18 cellular contexts compared by ENCODE assay signal in the genomic region with DNA sequence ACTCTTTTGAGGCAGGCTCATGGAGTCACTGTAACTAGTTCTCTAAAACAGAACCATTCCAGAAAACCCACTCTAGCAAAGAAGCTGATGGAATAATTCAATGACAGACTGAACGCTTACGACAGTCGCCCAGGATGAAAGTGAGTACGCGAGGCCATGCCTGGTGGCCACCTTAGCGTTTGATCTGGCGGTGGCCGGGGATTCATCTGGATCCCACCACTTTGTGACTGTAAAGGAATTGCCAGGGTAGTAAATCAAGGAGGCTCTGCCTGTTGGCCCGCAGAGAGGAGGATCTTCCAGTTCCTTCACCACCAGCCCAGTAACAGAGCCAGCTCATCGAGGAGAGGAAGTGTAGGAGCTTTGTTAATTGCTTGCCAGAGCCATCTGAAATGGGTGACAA. TPM values are rescaled to one million over a fixed set of nuclear protein-coding genes. Genes with fewer than 3 reads are reported as not detected.
A peak's percentile ranks its signal among the peaks of the same experiment; 100 is the strongest.
DNase-seq lines count a peak whose midpoint lies in the region; ATAC-seq, FAIRE-seq and TF ChIP-seq lines count a peak whose summit lies in the region.
"Had no signal": no experiment of that assay in that cellular context is flagged by ENCODE, and none has a peak within 500 bp of the region (broad histone marks: within the 10 kb centered on the region; RNA-seq: fewer than 3 reads in every experiment).

No MANE protein-coding gene starts in this region.

- no peaks in the 10 kb centered on the region for H3K9me3 Mint-ChIP-seq in mesothelial cell of epicardium

- no peaks in the 10 kb centered on the region for H3K9me1 ChIP-seq in K562 (ENCODE audit: control insufficient read depth, insufficient read depth, low read length)

- no peak for TF ChIP-seq EP300 in K562 (IDR thresholded peaks at IDR 0.05; ENCODE audit: low read length)
- TF ChIP-seq EP300 in suprapubic skin (IDR thresholded peaks at IDR 0.05), result no peak

- H3K79me1 ChIP-seq in trophoblast cell (ENCODE audit: low read length), result no peaks in the 10 kb centered on the region

- no peaks in the 10 kb centered on the region for H3K4me1 ChIP-seq in Peyer's patch
- peaks cover 2 to 8% of the 10 kb centered on the region in 2 experiments; a peak in 3 of 5 replicates for H3K4me1 ChIP-seq in K562 (replicated peaks in 1 of 2; ENCODE audit: control insufficient read depth in 2 of 2, insufficient read depth in 2 of 2, low read length in 2 of 2)
- peaks cover 4% of the 10 kb centered on the region for H3K4me1 ChIP-seq in suprapubic skin
- no peaks in the 10 kb centered on the region for H3K4me1 ChIP-seq in trophoblast cell (ENCODE audit: control insufficient read depth in 1 of 2, insufficient read depth in 2 of 2, low read length in 2 of 2)

- peak overlapping the region; percentile 36 for H3K27ac Mint-ChIP-seq in mesothelial cell of epicardium

- in situ Hi-C loops in K562 (cut with MboI), result no loop called here

- POLR2A ChIA-PET in K562 (lab: Yijun Ruan, JAX), result interaction anchor here (0.6 kb wide), 1 partner anchor 1235 kb away, joined by 3 read pairs; no protein-coding TSS in a partner anchor

- TF ChIP-seq CTCF in Peyer's patch (IDR thresholded peaks at IDR 0.05), result no peak
- TF ChIP-seq CTCF in K562 (IDR thresholded peaks at IDR 0.05 in 2 of 3, conservative IDR thresholded peaks at IDR 0.05 in 1 of 3; ENCODE audit: insufficient read depth in 2 of 3, low read depth in 1 of 3, low read length in 3 of 3), result no peak
- TF ChIP-seq CTCF in mesothelial cell of epicardium (IDR thresholded peaks at IDR 0.05; ENCODE audit: unreplicated experiment), result no peak
- TF ChIP-seq CTCF in suprapubic skin (IDR thresholded peaks at IDR 0.05), result no peak

- TF ChIP-seq POLR2A in Peyer's patch (IDR thresholded peaks at IDR 0.05), result no peak
- TF ChIP-seq POLR2A in K562 (conservative IDR thresholded peaks at IDR 0.05), result no peak
- TF ChIP-seq POLR2A in suprapubic skin (IDR thresholded peaks at IDR 0.05), result no peak

- H3K4me2 ChIP-seq in K562 (ENCODE audit: insufficient read depth, low read length) (no peak overlapping the region), trophoblast cell (ENCODE audit: low read length) (no peak overlapping the region)

- no peak overlapping the region for H3K9ac ChIP-seq in K562 (ENCODE audit: insufficient read depth in 1 of 2, low read depth in 2 of 2, low read length in 2 of 2)
- no peak overlapping the region for H3K9ac ChIP-seq in trophoblast cell (ENCODE audit: low read length)

- no peak overlapping the region for H3K4ac ChIP-seq in trophoblast cell (ENCODE audit: low read depth, low read length)

- no peak overlapping the region for H4K8ac ChIP-seq in trophoblast cell (ENCODE audit: low read depth, low read length)

- peaks cover 3% of the 10 kb centered on the region; the same call in 1 of the 2 replicates for H4K20me1 ChIP-seq in K562 (replicated peaks; ENCODE audit: control insufficient read depth, insufficient read depth, low read length)

- no peak overlapping the region for H2BK5ac ChIP-seq in trophoblast cell (ENCODE audit: low read depth, low read length, poor library complexity)

- H3K9me3 ChIP-seq in Peyer's patch (no peaks in the 10 kb centered on the region), K562 (replicated peaks; ENCODE audit: control insufficient read depth, insufficient read depth, low read depth, low read length) (no peaks in the 10 kb centered on the region), suprapubic skin (no peaks in the 10 kb centered on the region), trophoblast cell (ENCODE audit: insufficient read depth, low read depth, low read length) (no peaks in the 10 kb centered on the region)

- H3K23ac ChIP-seq in trophoblast cell (ENCODE audit: low read length), result no peak overlapping the region

- H3K27ac ChIP-seq in Peyer's patch (no peak overlapping the region), K562 (ENCODE audit: extremely low read depth, low read depth, low read length) (no peak overlapping the region), suprapubic skin (no peak overlapping the region), trophoblast cell (ENCODE audit: low read depth, low read length) (no peak overlapping the region)
- H3K27ac ChIP-seq: RWPE1 had no signal

- H4K91ac ChIP-seq in trophoblast cell (ENCODE audit: low read depth, low read length), result no peak overlapping the region

- H3K27me3 Mint-ChIP-seq in mesothelial cell of epicardium (ENCODE audit: low read depth), result no peaks in the 10 kb centered on the region

- no peak overlapping the region for H3K14ac ChIP-seq in trophoblast cell (ENCODE audit: low read length)

- no peak for FAIRE-seq in K562 (lab: Jason Lieb, UNC)

- no peak overlapping the region for H2BK12ac ChIP-seq in trophoblast cell (ENCODE audit: low read length)

- no TSS peak for BruUV-seq in K562 (replicated peaks; lab: Mats Ljungman, UMichigan)

- no peak overlapping the region for H4K12ac ChIP-seq in trophoblast cell (ENCODE audit: low read depth, low read length)

- H3K18ac ChIP-seq in trophoblast cell (ENCODE audit: low read length), result no peak overlapping the region

- H3K4me3 ChIP-seq in Peyer's patch (no peak overlapping the region), K562 (no peak overlapping the region), suprapubic skin (no peak overlapping the region), trophoblast cell (ENCODE audit: low read depth, low read length) (no peak overlapping the region)

- peak in 2 of 3 donors; percentile 20 to 28 for DNase-seq in Peyer's patch
- no peak for DNase-seq in K562 (ENCODE audit: extremely low read depth in 1 of 4, low spot score in 3 of 4)
- DNase-seq in mesothelial cell of epicardium (ENCODE audit: low spot score in 2 of 2, unreplicated experiment in 2 of 2), result no peak
- DNase-seq in suprapubic skin (ENCODE audit: low spot score in 2 of 2), result peak; percentile 12 to 29
- no peak for DNase-seq in effector CD8-positive, alpha-beta T cell (lab: John Stamatoyannopoulos, UW)
- DNase-seq in trophoblast cell, result no peak
- DNase-seq: ACHN, DMS79 treated with DMSO at 0.1 percent for 48 hours, GOT3, KBM-7, NCI-H1436, NCI-H1930, NCI-H526, PC-3, SIG-M5 had no signal

- CTCF ChIA-PET in K562 (lab: Yijun Ruan, JAX; ENCODE audit: low intra/inter-chr PET ratio), result no interaction called here

- H3K36me3 ChIP-seq in Peyer's patch, result no peaks in the 10 kb centered on the region
- no peaks in the 10 kb centered on the region for H3K36me3 ChIP-seq in K562 (ENCODE audit: control insufficient read depth, insufficient read depth, low read length)
- no peaks in the 10 kb centered on the region for H3K36me3 ChIP-seq in suprapubic skin
- peaks cover 0 to 5% of the 10 kb centered on the region in 2 experiments for H3K36me3 ChIP-seq in trophoblast cell (ENCODE audit: control insufficient read depth in 1 of 2, insufficient read depth in 2 of 2, low read length in 2 of 2)

- WGBS in K562 (ENCODE audit: insufficient coverage, low coverage, missing lambda C conversion rate), result 6% methylated on average over 10 of the region's 10 CpGs
- 70% methylated on average over 10 of the region's 10 CpGs for WGBS in suprapubic skin
- no CpG with 5 or more reads among the region's 10 CpGs for WGBS in trophoblast cell (ENCODE audit: extremely low coverage, insufficient coverage, insufficient read length)

- ATAC-seq in K562 (no peak), GM21447 (IDR thresholded peaks at IDR 0.05; ENCODE audit: unreplicated experiment) (no peak)
- ATAC-seq: PC-3, SK-N-SH treated with all-trans-retinoic acid at 6 μM for 48 hours had no signal

- peaks cover 14% of the 10 kb centered on the region for H3K4me1 Mint-ChIP-seq in mesothelial cell of epicardium

- H2AFZ ChIP-seq in K562 (ENCODE audit: low read depth, low read length) (no peak overlapping the region), trophoblast cell (ENCODE audit: insufficient read depth, low read length, poor library complexity) (no peak overlapping the region)

- H2BK120ac ChIP-seq in trophoblast cell (ENCODE audit: insufficient read depth, low read length, poor library complexity), result no peak overlapping the region

- no peaks in the 10 kb centered on the region for H3K36me3 Mint-ChIP-seq in mesothelial cell of epicardium

- no peaks in the 10 kb centered on the region for H3K27me3 ChIP-seq in Peyer's patch
- peaks cover 21 to 54% of the 10 kb centered on the region in 2 experiments; a peak in 4 of 5 replicates for H3K27me3 ChIP-seq in K562 (ENCODE audit: control insufficient read depth in 2 of 2, insufficient read depth in 2 of 2, low read length in 2 of 2)
- H3K27me3 ChIP-seq in suprapubic skin, result no peaks in the 10 kb centered on the region
- H3K27me3 ChIP-seq in trophoblast cell (ENCODE audit: insufficient read depth, low read length), result no peaks in the 10 kb centered on the region

- TF ChIP-seq RAD21 in K562 (CRISPR knock-in tag; conservative IDR thresholded peaks at IDR 0.05 in 1 of 2, IDR thresholded peaks at IDR 0.05 in 1 of 2), result no peak

- H3K4me3 Mint-ChIP-seq in mesothelial cell of epicardium, result no peak overlapping the region

- H2AK5ac ChIP-seq in trophoblast cell (ENCODE audit: low read length), result no peak overlapping the region

- intact Hi-C loops in K562 (cut with micrococcal nuclease), result no loop called here

- no peaks in the 10 kb centered on the region for H3K79me2 ChIP-seq in K562 (ENCODE audit: control insufficient read depth, insufficient read depth, low read length)
- H3K79me2 ChIP-seq in trophoblast cell (ENCODE audit: control insufficient read depth, insufficient read depth, low read length, poor library complexity), result no peaks in the 10 kb centered on the region

RNA-seq across cellular contexts. Expression of a gene that starts 34.6 kb away (rescaled TPM):
- total RNA-seq in Peyer's patch (1 to 10 TPM in 3 of 4 donors, under 1 TPM in 1; 0.88 to 4.1 (median 1.9) TPM), K562 (2014; rRNA removed) (0.65 TPM in 1 of 2 replicates, not detected in the other), K562 (2014; rRNA removed; fragmentation: Illumina TruSeq; extraction: Trizol) (0.44 TPM in 1 of 2 replicates, not detected in the other), K562 (2015; rRNA removed; fragmentation: Illumina TruSeq; extraction: Trizol) (0.07 and 0.19 TPM in 2 replicates), K562 (2021) (0.42 and 1.3 TPM in 2 replicates), mesothelial cell of epicardium (22.9 to 26.6 TPM (median 26.6 TPM) in 3 replicates), suprapubic skin (1 to 10 TPM; 3.0 to 6.1 (median 4.3) TPM)
- total RNA-seq in K562 (2011; cell fraction: chromatin; rRNA removed; ENCODE audit: low replicate concordance), result 0.21 and 0.90 TPM in 2 replicates
- total RNA-seq in K562 (2011; cell fraction: nucleolus; rRNA removed), result 0.33 and 1.2 TPM in 2 replicates
- total RNA-seq in K562 (2011; cell fraction: nucleoplasm; rRNA removed), result not detected in 2 replicates
- polyA plus RNA-seq in K562 (2011; rRNA removed) (0.07 and 0.22 TPM in 2 replicates), K562 (2014; fragmentation: Illumina TruSeq; extraction: Trizol) (0.07 and 0.09 TPM in 2 replicates), K562 (2014; fragmentation: Nextera tagmentation; extraction: Ambion mirVana) (under 1 TPM; 0.04 to 0.11 TPM), K562 (2014; rRNA removed) (0.58 and 0.86 TPM in 2 replicates)
- 0.15 and 0.21 TPM in 2 replicates for polyA plus RNA-seq in K562 (2011; cell fraction: cytosol; rRNA removed)
- polyA plus RNA-seq in K562 (2011; cell fraction: nucleus; rRNA removed), result 0.04 and 0.13 TPM in 2 replicates
- polyA plus RNA-seq in K562 (2012), result 0.15 and 0.16 TPM in 2 replicates
- not detected in 2 replicates for polyA minus RNA-seq in K562 (2011; rRNA and poly(A)+ RNA removed)
- not detected in 2 replicates for polyA minus RNA-seq in K562 (2011; cell fraction: cytosol; rRNA and poly(A)+ RNA removed)
- not detected in 2 replicates for polyA minus RNA-seq in K562 (2011; cell fraction: nucleus; rRNA and poly(A)+ RNA removed)
- 3.2 and 4.1 TPM in 2 replicates for polyA plus RNA-seq in trophoblast cell (2013)

Comparison
In these comparisons a context has a peak if more than half of its experiments do, and no peak if none do; other contexts are left out.
1. DNase-seq: peak in Peyer's patch (2 of 3) and suprapubic skin (2 of 2); none in K562 (0 of 4), mesothelial cell of epicardium (0 of 2), effector CD8-positive, alpha-beta T cell (single experiment) and trophoblast cell (0 of 2).